In genomic region chr5:172779968-172780350, GRCh38 we compare ENCODE assay signal across 24 cellular contexts.
"Had no signal": no experiment of that assay in that cellular context is flagged by ENCODE, and none has a peak within 500 bp of the region (broad histone marks: within the 10 kb centered on the region; RNA-seq: fewer than 3 reads in every experiment).

No MANE protein-coding gene starts in this region.

- H3K36me3 Mint-ChIP-seq: activated naive CD4-positive, alpha-beta T cell treated with anti-CD3 and anti-CD28 coated beads, Interleukin-2, amount 10 ng/mL, durations not matched to agents 7 days and 5 days; memory B cell; T-cell had no signal

- H3K27me3 Mint-ChIP-seq: activated naive CD4-positive, alpha-beta T cell treated with anti-CD3 and anti-CD28 coated beads, Interleukin-2, amount 10 ng/mL, durations not matched to agents 7 days and 5 days; dendritic cell treated with granulocyte-macrophage colony-stimulating factor and Interleukin-4, amounts not matched to agents 40 ng/mL and 50 ng/mL, for 4 days; memory B cell; T-cell had no signal

- H3K4me3 Mint-ChIP-seq: activated naive CD4-positive, alpha-beta T cell treated with anti-CD3 and anti-CD28 coated beads, Interleukin-2, amount 10 ng/mL, durations not matched to agents 7 days and 5 days; activated T-cell treated with anti-CD3 and anti-CD28 coated beads, Interleukin-2, amount 50 U/mL, for 4 hours; dendritic cell treated with granulocyte-macrophage colony-stimulating factor and Interleukin-4, amounts not matched to agents 40 ng/mL and 50 ng/mL, for 4 days; memory B cell; nephron progenitor cell; stimulated activated effector memory CD8-positive, alpha-beta T cell treated with anti-CD3 and anti-CD28 coated beads, Interleukin-12 subunit alpha, Interleukin-12 subunit beta, amount 100 ng/mL, for 72 hours; T-cell had no signal

- H3K27ac ChIP-seq: cardiac muscle cell, foreskin keratinocyte, pancreas, psoas muscle, right atrium auricular region, suprapubic skin had no signal

- H3K9me3 ChIP-seq: body of pancreas, pancreas, psoas muscle, right atrium auricular region, stomach, suprapubic skin had no signal

- H3K36me3 ChIP-seq: cardiac muscle cell, pancreas, right atrium auricular region, stomach, suprapubic skin had no signal

- ATAC-seq: activated T-cell treated with anti-CD3 and anti-CD28 coated beads, Interleukin-2, amount 50 U/mL, for 4 hours; body of pancreas; foreskin keratinocyte; left ventricle myocardium superior; pancreas; psoas muscle; SK-N-SH treated with all-trans-retinoic acid at 6 μM for 48 hours; stimulated activated effector memory CD8-positive, alpha-beta T cell treated with anti-CD3 and anti-CD28 coated beads, Interleukin-12 subunit alpha, Interleukin-12 subunit beta, amount 100 ng/mL, for 72 hours; T-cell had no signal

- H3K27ac Mint-ChIP-seq: activated naive CD4-positive, alpha-beta T cell treated with anti-CD3 and anti-CD28 coated beads, Interleukin-2, amount 10 ng/mL, durations not matched to agents 7 days and 5 days; dendritic cell treated with granulocyte-macrophage colony-stimulating factor and Interleukin-4, amounts not matched to agents 40 ng/mL and 50 ng/mL, for 4 days; memory B cell; nephron progenitor cell; stimulated activated effector memory CD8-positive, alpha-beta T cell treated with anti-CD3 and anti-CD28 coated beads, Interleukin-12 subunit alpha, Interleukin-12 subunit beta, amount 100 ng/mL, for 72 hours had no signal

- DNase-seq: activated CD4-positive, alpha-beta T cell treated with anti-CD3 and anti-CD28 coated beads for 1 hour; activated CD8-positive, alpha-beta memory T cell treated with anti-CD3 and anti-CD28 coated beads, Interleukin-2, amount 50 U/mL, for 48 hours; activated naive CD4-positive, alpha-beta T cell treated with anti-CD3 and anti-CD28 coated beads, Interleukin-2, amount 10 ng/mL, durations not matched to agents 7 days and 5 days; activated T-cell treated with anti-CD3 and anti-CD28 coated beads, Interleukin-2, amount 50 U/mL, for 4 hours; anterior cingulate cortex; effector CD8-positive, alpha-beta T cell; foreskin keratinocyte; kidney glomerular epithelial cell; left ventricle myocardium superior; nephron progenitor cell; stimulated activated CD4-positive, alpha-beta T cell treated with anti-CD3 and anti-CD28 coated beads, Interleukin-1b, Interleukin-23, amount 100 ng/mL, for 48 hours; stomach; T-cell; trophoblast cell had no signal

- H3K9me3 Mint-ChIP-seq: activated naive CD4-positive, alpha-beta T cell treated with anti-CD3 and anti-CD28 coated beads, Interleukin-2, amount 10 ng/mL, durations not matched to agents 7 days and 5 days; activated T-cell treated with anti-CD3 and anti-CD28 coated beads, Interleukin-2, amount 50 U/mL, for 4 hours; dendritic cell treated with granulocyte-macrophage colony-stimulating factor and Interleukin-4, amounts not matched to agents 40 ng/mL and 50 ng/mL, for 4 days; memory B cell; nephron progenitor cell; stimulated activated effector memory CD8-positive, alpha-beta T cell treated with anti-CD3 and anti-CD28 coated beads, Interleukin-12 subunit alpha, Interleukin-12 subunit beta, amount 100 ng/mL, for 72 hours; T-cell had no signal

- H3K27me3 ChIP-seq: body of pancreas, cardiac muscle cell, foreskin keratinocyte, pancreas, right atrium auricular region, stomach, suprapubic skin had no signal

- H3K4me3 ChIP-seq: body of pancreas, cardiac muscle cell, pancreas, psoas muscle, right atrium auricular region, stomach, suprapubic skin had no signal
